In genomic region chr12:89185181-89185580, GRCh38 we compare ENCODE assay signal across 19 cellular contexts.
DNase-seq lines count a peak whose midpoint lies in the region; ATAC-seq, FAIRE-seq and TF ChIP-seq lines count a peak whose summit lies in the region.
"Had no signal": no experiment of that assay in that cellular context is flagged by ENCODE, and none has a peak within 500 bp of the region (broad histone marks: within the 10 kb centered on the region; RNA-seq: fewer than 3 reads in every experiment).

No MANE protein-coding gene starts in this region.

- H4K20me1 ChIP-seq in K562 (replicated peaks; ENCODE audit: control insufficient read depth, insufficient read depth, low read length), result no peaks in the 10 kb centered on the region

- TF ChIP-seq EP300 in K562 (IDR thresholded peaks at IDR 0.05; ENCODE audit: low read length), result no peak

- no peak for FAIRE-seq in K562 (lab: Jason Lieb, UNC)
- FAIRE-seq: GM12878, GM18507, H54 had no signal

- ATAC-seq in K562 (no peak), HG03097 (IDR thresholded peaks at IDR 0.05; ENCODE audit: low FRiP score, unreplicated experiment) (no peak)
- ATAC-seq in natural killer cell treated with Interleukin-12 subunit alpha and Interleukin-12 subunit beta and Interleukin-15 and Interleukin-18, amount 100 ng/mL, for 72 hours, result no peak
- ATAC-seq: CD8-positive, alpha-beta T cell; GM12878; HCT116 had no signal

- TF ChIP-seq POLR2A in breast epithelium (IDR thresholded peaks at IDR 0.05) (no peak), NB4 (IDR thresholded peaks at IDR 0.05; ENCODE audit: extremely low read depth, insufficient read length) (no peak), K562 (conservative IDR thresholded peaks at IDR 0.05) (no peak)

- in situ Hi-C loops in K562 (cut with MboI), result no loop called here

- H3K4me2 ChIP-seq in K562 (ENCODE audit: insufficient read depth, low read length), result no peak overlapping the region
- H3K4me2 ChIP-seq: KMS-11 had no signal

- H3K9me1 ChIP-seq in K562 (ENCODE audit: control insufficient read depth, insufficient read depth, low read length), result no peaks in the 10 kb centered on the region

- no peaks in the 10 kb centered on the region for H3K27me3 ChIP-seq in breast epithelium
- no peaks in the 10 kb centered on the region for H3K27me3 ChIP-seq in K562 (ENCODE audit: control insufficient read depth in 2 of 2, insufficient read depth in 2 of 2, low read length in 2 of 2)
- H3K27me3 ChIP-seq in subcutaneous abdominal adipose tissue (ENCODE audit: control insufficient read depth in 5 of 5, insufficient read depth in 4 of 5, low read length in 5 of 5), result no peaks in the 10 kb centered on the region
- H3K27me3 ChIP-seq: BE2C had no signal

- H3K9me3 ChIP-seq in breast epithelium (peaks cover 10 to 13% of the 10 kb centered on the region in 2 donors), K562 (replicated peaks; ENCODE audit: control insufficient read depth, insufficient read depth, low read depth, low read length) (no peaks in the 10 kb centered on the region), subcutaneous abdominal adipose tissue (ENCODE audit: control insufficient read depth in 5 of 5, low read length in 5 of 5) (peaks cover 4 to 13% (median 8%) of the 10 kb centered on the region in 5 donors)

- H3K36me3 ChIP-seq in breast epithelium, result no peaks in the 10 kb centered on the region
- H3K36me3 ChIP-seq in K562 (ENCODE audit: control insufficient read depth, insufficient read depth, low read length), result no peaks in the 10 kb centered on the region
- no peaks in the 10 kb centered on the region for H3K36me3 ChIP-seq in subcutaneous abdominal adipose tissue (ENCODE audit: control insufficient read depth in 5 of 5, insufficient read depth in 5 of 5, low read length in 5 of 5)
- H3K36me3 ChIP-seq: BE2C had no signal

- TF ChIP-seq RAD21 in K562 (CRISPR knock-in tag; conservative IDR thresholded peaks at IDR 0.05 in 1 of 2, IDR thresholded peaks at IDR 0.05 in 1 of 2), result no peak

- BruUV-seq in MCF 10A (replicated peaks; lab: Mats Ljungman, UMichigan) (no TSS peak), K562 (replicated peaks; lab: Mats Ljungman, UMichigan) (no TSS peak)

- intact Hi-C loops in MCF 10A (cut with micrococcal nuclease), result no loop called here
- intact Hi-C loops in breast epithelium (cut with DNase I; ENCODE audit: low total_unique reads), result no loop called here
- intact Hi-C loops in K562 (cut with micrococcal nuclease), result no loop called here

- H3K79me2 ChIP-seq in K562 (ENCODE audit: control insufficient read depth, insufficient read depth, low read length), result no peaks in the 10 kb centered on the region

- no peak overlapping the region for H3K4me3 ChIP-seq in breast epithelium
- no peak overlapping the region for H3K4me3 ChIP-seq in NB4 (ENCODE audit: low read depth, low read length)
- H3K4me3 ChIP-seq in K562, result no peak overlapping the region
- H3K4me3 ChIP-seq in subcutaneous abdominal adipose tissue (ENCODE audit: low read depth in 1 of 5, low read length in 5 of 5), result no peak overlapping the region
- H3K4me3 ChIP-seq: GM12878, GM23248 had no signal

- CTCF ChIA-PET in MCF 10A (lab: Yijun Ruan, JAX) (interaction anchor here (0.5 to 1.0 kb wide), 4 partner anchors 84 to 1298 kb away, joined by 3 to 5 read pairs (median 4); no protein-coding TSS in a partner anchor), K562 (lab: Yijun Ruan, JAX; ENCODE audit: low intra/inter-chr PET ratio) (no interaction called here)

- H3K27ac Mint-ChIP-seq in MCF 10A (ENCODE audit: low read depth, unreplicated experiment), result no peak overlapping the region
- H3K27ac Mint-ChIP-seq in natural killer cell treated with Interleukin-12 subunit alpha and Interleukin-12 subunit beta and Interleukin-15 and Interleukin-18, amount 100 ng/mL, for 72 hours, result no peak overlapping the region
- H3K27ac Mint-ChIP-seq: CD8-positive, alpha-beta T cell; IgD-negative memory B cell had no signal

- peaks cover 0 to 5% of the 10 kb centered on the region in 2 donors for H3K4me1 ChIP-seq in breast epithelium
- H3K4me1 ChIP-seq in K562 (replicated peaks in 1 of 2; ENCODE audit: control insufficient read depth in 2 of 2, insufficient read depth in 2 of 2, low read length in 2 of 2), result no peaks in the 10 kb centered on the region; a peak in 1 of 5 replicates
- peaks cover 4 to 28% (median 24%) of the 10 kb centered on the region in 5 donors for H3K4me1 ChIP-seq in subcutaneous abdominal adipose tissue (ENCODE audit: control insufficient read depth in 5 of 5, insufficient read depth in 5 of 5, low read length in 5 of 5)
- H3K4me1 ChIP-seq: BE2C, Caco-2 had no signal

- H3K4me1 Mint-ChIP-seq in MCF 10A (ENCODE audit: insufficient read depth, unreplicated experiment), result peaks cover 47% of the 10 kb centered on the region
- H3K4me1 Mint-ChIP-seq in natural killer cell treated with Interleukin-12 subunit alpha and Interleukin-12 subunit beta and Interleukin-15 and Interleukin-18, amount 100 ng/mL, for 72 hours (ENCODE audit: low read depth in 2 of 2), result peaks cover 22 to 31% of the 10 kb centered on the region in 2 donors
- H3K4me1 Mint-ChIP-seq: IgD-negative memory B cell had no signal

- TF ChIP-seq CTCF in MCF 10A (IDR thresholded peaks at IDR 0.05; ENCODE audit: unreplicated experiment), result no peak
- no peak for TF ChIP-seq CTCF in breast epithelium (IDR thresholded peaks at IDR 0.05)
- no peak for TF ChIP-seq CTCF in NB4 (IDR thresholded peaks at IDR 0.05; ENCODE audit: low read depth, low read length)
- TF ChIP-seq CTCF in K562 (IDR thresholded peaks at IDR 0.05 in 2 of 3, conservative IDR thresholded peaks at IDR 0.05 in 1 of 3; ENCODE audit: insufficient read depth in 2 of 3, low read depth in 1 of 3, low read length in 3 of 3), result no peak

- H3K36me3 Mint-ChIP-seq in MCF 10A (ENCODE audit: insufficient read depth, unreplicated experiment), result no peaks in the 10 kb centered on the region
- peaks cover 25% of the 10 kb centered on the region for H3K36me3 Mint-ChIP-seq in natural killer cell treated with Interleukin-12 subunit alpha and Interleukin-12 subunit beta and Interleukin-15 and Interleukin-18, amount 100 ng/mL, for 72 hours
- H3K36me3 Mint-ChIP-seq: CD8-positive, alpha-beta T cell had no signal

- 7% methylated on average over 3 of the region's 3 CpGs for WGBS in K562 (ENCODE audit: insufficient coverage, low coverage, missing lambda C conversion rate)

- H3K9me3 Mint-ChIP-seq in MCF 10A (ENCODE audit: unreplicated experiment), result no peaks in the 10 kb centered on the region
- H3K9me3 Mint-ChIP-seq in natural killer cell treated with Interleukin-12 subunit alpha and Interleukin-12 subunit beta and Interleukin-15 and Interleukin-18, amount 100 ng/mL, for 72 hours, result peaks cover 8% of the 10 kb centered on the region

- no peak overlapping the region for H3K9ac ChIP-seq in K562 (ENCODE audit: insufficient read depth in 1 of 2, low read depth in 2 of 2, low read length in 2 of 2)
- H3K9ac ChIP-seq in subcutaneous abdominal adipose tissue (ENCODE audit: low read length in 5 of 5), result no peak overlapping the region
- H3K9ac ChIP-seq: GM23248, KMS-11 had no signal

- H3K27me3 Mint-ChIP-seq in MCF 10A (ENCODE audit: insufficient read depth, unreplicated experiment), result no peaks in the 10 kb centered on the region
- H3K27me3 Mint-ChIP-seq in natural killer cell treated with Interleukin-12 subunit alpha and Interleukin-12 subunit beta and Interleukin-15 and Interleukin-18, amount 100 ng/mL, for 72 hours, result no peaks in the 10 kb centered on the region
- H3K27me3 Mint-ChIP-seq: IgD-negative memory B cell had no signal

- no peak overlapping the region for H3K4me3 Mint-ChIP-seq in MCF 10A (ENCODE audit: unreplicated experiment)
- no peak overlapping the region for H3K4me3 Mint-ChIP-seq in natural killer cell treated with Interleukin-12 subunit alpha and Interleukin-12 subunit beta and Interleukin-15 and Interleukin-18, amount 100 ng/mL, for 72 hours
- H3K4me3 Mint-ChIP-seq: CD8-positive, alpha-beta T cell; IgD-negative memory B cell had no signal

- POLR2A ChIA-PET in MCF 10A (lab: Yijun Ruan, JAX) (interaction anchor here (0.7 to 2.1 kb wide), 8 partner anchors 8 to 525 kb away, joined by 3 to 24 read pairs (median 4); partner anchors contain the start of gene DUSP6), K562 (lab: Yijun Ruan, JAX) (no interaction called here)

- DNase-seq in MCF 10A (ENCODE audit: unreplicated experiment) (peak; percentile 33), breast epithelium (ENCODE audit: low spot score in 2 of 2) (no peak), NB4 (ENCODE audit: low read depth) (peak; percentile 59), K562 (ENCODE audit: extremely low read depth in 1 of 4, low spot score in 3 of 4) (no peak), CD1c-positive myeloid dendritic cell (ENCODE audit: extremely low spot score) (no peak)
- no peak for DNase-seq in natural killer cell treated with Interleukin-12 subunit alpha and Interleukin-12 subunit beta and Interleukin-15 and Interleukin-18, amount 100 ng/mL, for 72 hours (ENCODE audit: low spot score)
- DNase-seq: BE2C; Caco-2; CD8-positive, alpha-beta T cell had no signal

- no peak overlapping the region for H2AFZ ChIP-seq in K562 (ENCODE audit: low read depth, low read length)
- H2AFZ ChIP-seq: GM23248 had no signal

- H3K27ac ChIP-seq in breast epithelium, result no peak overlapping the region
- no peak overlapping the region for H3K27ac ChIP-seq in K562 (ENCODE audit: extremely low read depth, low read depth, low read length)
- H3K27ac ChIP-seq in subcutaneous abdominal adipose tissue (ENCODE audit: low read depth, low read length), result peak overlapping the region; percentile 8
- H3K27ac ChIP-seq: C4-2B, KMS-11 had no signal

TF ChIP-seq in K562, 482 proteins besides CTCF, POLR2A, EP300 and RAD21:
- TF ChIP-seq ELF1 (tag; IDR thresholded peaks at IDR 0.05) (no peak), ERF (CRISPR knock-in tag; IDR thresholded peaks at IDR 0.05) (0 out of 2 replicates have a peak, but pooled peaks have one; percentile 47)

Comparison
In these comparisons a context has a peak if more than half of its experiments do, and no peak if none do; other contexts are left out.
1. DNase-seq: peak in MCF 10A (single experiment) and NB4 (single experiment); none in breast epithelium (0 of 2), K562 (0 of 4), CD1c-positive myeloid dendritic cell (single experiment) and natural killer cell treated with Interleukin-12 subunit alpha and Interleukin-12 subunit beta and Interleukin-15 and Interleukin-18, amount 100 ng/mL, for 72 hours (single experiment).